In genomic region chr19:6392219-6393073, GRCh38 we compare ENCODE assay signal across 8 cellular contexts. TPM values are rescaled to one million over a fixed set of nuclear protein-coding genes. Genes with fewer than 3 reads are reported as not detected.
A peak's percentile ranks its signal among the peaks of the same experiment; 100 is the strongest.
DNase-seq lines count a peak whose midpoint lies in the region; ATAC-seq, FAIRE-seq and TF ChIP-seq lines count a peak whose summit lies in the region.

No MANE protein-coding gene starts in this region.

- no peak for FAIRE-seq in frontal cortex (lab: Jason Lieb, UNC)

- intact Hi-C loops in psoas muscle (cut with DNase I) (loop anchor here in 1 of 2 donors (1.0 kb wide), 1 partner anchor 19 kb away; no protein-coding TSS in a partner anchor), head of caudate nucleus (cut with DNase I) (loop anchor here (2.0 kb wide), 1 partner anchor 32 kb away; the partner anchor contains the start of gene KHSRP)

- H3K4me3 ChIP-seq in esophagus (ENCODE audit: low read depth in 1 of 2, low read length in 2 of 2) (peak overlapping the region; percentile 73 to 96), psoas muscle (peak overlapping the region; percentile 78)

- H3K36me3 ChIP-seq in esophagus (ENCODE audit: control insufficient read depth in 2 of 2, insufficient read depth in 2 of 2, low read length in 1 of 2) (peaks cover 9 to 17% of the 10 kb centered on the region in 2 donors), psoas muscle (ENCODE audit: insufficient read depth in 1 of 2, low read depth in 1 of 2) (peaks cover 1 to 42% of the 10 kb centered on the region in 2 donors)

- ATAC-seq in GM18870 (IDR thresholded peaks at IDR 0.05; ENCODE audit: unreplicated experiment) (peak; percentile 24), psoas muscle (no peak)

- DNase-seq in RKO (ENCODE audit: low spot score), result peak; percentile 36
- DNase-seq in psoas muscle, result no peak
- DNase-seq in frontal cortex (ENCODE audit: low spot score in 2 of 2), result no peak
- DNase-seq in NCI-H2196 treated with DMSO at 0.1 percent for 48 hours (lab: John Stamatoyannopoulos, UW; ENCODE audit: unreplicated experiment), result no peak
- no peak for DNase-seq in SHP77 treated with DMSO at 0.1 percent for 48 hours (lab: John Stamatoyannopoulos, UW)
- no peak for DNase-seq in head of caudate nucleus

- TF ChIP-seq CTCF in psoas muscle (IDR thresholded peaks at IDR 0.05), result no peak

- H3K27me3 ChIP-seq in esophagus (ENCODE audit: control insufficient read depth in 1 of 2, insufficient read depth in 2 of 2, low read length in 2 of 2) (no peaks in the 10 kb centered on the region), psoas muscle (ENCODE audit: insufficient read depth in 3 of 3, low read length in 2 of 3) (no peaks in the 10 kb centered on the region)

- 7 to 8% methylated on average over 29 to 30 of the region's 30 CpGs for WGBS in esophagus, 2 donors
- WGBS in psoas muscle, 3 donors, result 6 to 8% (median 7%) methylated on average over 27 to 30 of the region's 30 CpGs

- H3K27ac ChIP-seq in esophagus (ENCODE audit: low read depth in 2 of 2, low read length in 1 of 2), result peak overlapping the region; percentile 92 to 95
- peak overlapping the region; percentile 86 for H3K27ac ChIP-seq in psoas muscle

- H3K4me1 ChIP-seq in esophagus (ENCODE audit: control insufficient read depth in 2 of 2, insufficient read depth in 2 of 2, low read length in 1 of 2), result peaks cover 5 to 8% of the 10 kb centered on the region in 2 donors
- peaks cover 8% of the 10 kb centered on the region for H3K4me1 ChIP-seq in psoas muscle

- H3K9me3 ChIP-seq in esophagus (ENCODE audit: control insufficient read depth in 2 of 2, insufficient read depth in 1 of 2, low read depth in 1 of 2, low read length in 1 of 2), result no peaks in the 10 kb centered on the region
- no peaks in the 10 kb centered on the region for H3K9me3 ChIP-seq in psoas muscle

RNA-seq across cellular contexts. Expression of gene GTF2F1, which starts 0.5 kb away (rescaled TPM):
- 10 to 100 TPM; 35.7 to 46.6 TPM for polyA plus RNA-seq in esophagus
- total RNA-seq in psoas muscle, result 10 to 100 TPM; 23.7 to 37.0 (median 33.3) TPM
- polyA plus RNA-seq in psoas muscle, result 10 to 100 TPM; 33.8 to 60.0 (median 42.8) TPM
- total RNA-seq in frontal cortex, result 51.0 TPM

RNA-seq across cellular contexts. Expression of gene PSPN, which starts 16.7 kb away (rescaled TPM):
- under 1 TPM; 0.47 to 0.79 TPM for polyA plus RNA-seq in esophagus
- total RNA-seq in psoas muscle, result 1 to 10 TPM in 1 of 4 donors, under 1 TPM in 3; 0.55 to 1.0 (median 0.65) TPM
- polyA plus RNA-seq in psoas muscle, result 1 to 10 TPM in 1 of 3 donors, under 1 TPM in 2; 0.34 to 1.3 (median 0.78) TPM
- total RNA-seq in frontal cortex, result 3.7 TPM

RNA-seq across cellular contexts. Expression of gene ALKBH7, which starts 19.9 kb away (rescaled TPM):
- 10 to 100 TPM; 40.6 to 57.1 TPM for polyA plus RNA-seq in esophagus
- total RNA-seq in psoas muscle, result 100 to 1,000 TPM in 2 of 4 donors, 10 to 100 TPM in 2; 72.3 to 120 (median 96.8) TPM
- 100 to 1,000 TPM in 1 of 3 donors, 10 to 100 TPM in 2; 71.5 to 114 (median 99.5) TPM for polyA plus RNA-seq in psoas muscle
- 39.9 TPM for total RNA-seq in frontal cortex

RNA-seq across cellular contexts. Expression of gene CLPP, which starts 31.1 kb away (rescaled TPM):
- 10 to 100 TPM; 38.0 to 65.5 TPM for polyA plus RNA-seq in esophagus
- 100 to 1,000 TPM in 3 of 4 donors, 10 to 100 TPM in 1; 82.0 to 121 (median 116) TPM for total RNA-seq in psoas muscle
- 100 to 1,000 TPM; 101 to 140 (median 121) TPM for polyA plus RNA-seq in psoas muscle
- 38.3 TPM for total RNA-seq in frontal cortex

RNA-seq across cellular contexts. Expression of gene KHSRP, which starts 32.2 kb away (rescaled TPM):
- polyA plus RNA-seq in esophagus (10 to 100 TPM; 91.9 to 96.2 TPM), psoas muscle (100 to 1,000 TPM; 104 to 174 (median 154) TPM)
- total RNA-seq in psoas muscle (100 to 1,000 TPM; 101 to 168 (median 149) TPM), frontal cortex (64.8 TPM)
